ENCODE assay signal across 8 cellular contexts in genomic region chr10:124626759-124627380, GRCh38.
DNase-seq lines count a peak whose midpoint lies in the region; ATAC-seq and TF ChIP-seq lines count a peak whose summit lies in the region.

No MANE protein-coding gene starts in this region.

- no peaks in the 10 kb centered on the region for H3K36me3 Mint-ChIP-seq in nephron progenitor cell (ENCODE audit: low read depth)

- H3K4me1 Mint-ChIP-seq in nephron progenitor cell: peaks cover 50% of the 10 kb centered on the region

- no peak for TF ChIP-seq CTCF in nephron progenitor cell (IDR thresholded peaks at IDR 0.05)

- peak; percentile 34 for DNase-seq in activated gamma-delta T cell treated with Interleukin-2 at 50 U/mL for 16 hours
- DNase-seq in activated gamma-delta T cell (lab: John Stamatoyannopoulos, UW): no peak
- DNase-seq in activated T-cell treated with anti-CD3 and anti-CD28 coated beads, Interleukin-2, amount 50 U/mL, for 48 hours: peak; percentile 73 to 77
- no peak for DNase-seq in nephron progenitor cell
- DNase-seq in hypothalamus (lab: John Stamatoyannopoulos, UW): no peak
- DNase-seq in NK-92 treated with Interleukin-12 subunit alpha and Interleukin-12 subunit beta, amount 100 ng/mL, for 24 hours (lab: John Stamatoyannopoulos, UW): no peak

- H3K27me3 Mint-ChIP-seq in nephron progenitor cell (ENCODE audit: low read depth, poor library complexity): peaks cover 4% of the 10 kb centered on the region

- H3K4me3 Mint-ChIP-seq in nephron progenitor cell: no peak overlapping the region

- no peaks in the 10 kb centered on the region for H3K9me3 Mint-ChIP-seq in nephron progenitor cell

- peak; percentile 71 for ATAC-seq in HG03442 (IDR thresholded peaks at IDR 0.05; ENCODE audit: unreplicated experiment)
- ATAC-seq in HG03342 (IDR thresholded peaks at IDR 0.05; ENCODE audit: unreplicated experiment): no peak

- peak overlapping the region; percentile 32 for H3K27ac Mint-ChIP-seq in nephron progenitor cell

Comparison
In these comparisons a context has a peak if more than half of its experiments do, and no peak if none do; other contexts are left out.
1. DNase-seq: peak in activated gamma-delta T cell treated with Interleukin-2 at 50 U/mL for 16 hours (single experiment) and activated T-cell treated with anti-CD3 and anti-CD28 coated beads, Interleukin-2, amount 50 U/mL, for 48 hours (2 of 2); none in activated gamma-delta T cell (single experiment), nephron progenitor cell (single experiment), hypothalamus (0 of 51) and NK-92 treated with Interleukin-12 subunit alpha and Interleukin-12 subunit beta, amount 100 ng/mL, for 24 hours (single experiment).